13 cellular contexts compared by ENCODE assay signal in genomic region chr2:47301277-47301618, GRCh38.
DNase-seq lines count a peak whose midpoint lies in the region; ATAC-seq lines count a peak whose summit lies in the region.
"Had no signal": no experiment of that assay in that cellular context is flagged by ENCODE, and none has a peak within 500 bp of the region (broad histone marks: within the 10 kb centered on the region; RNA-seq: fewer than 3 reads in every experiment).

No MANE protein-coding gene starts in this region.

- no peak overlapping the region for H2BK5ac ChIP-seq in mesenchymal stem cell (ENCODE audit: low read depth, low read length, poor library complexity, severe bottlenecking)

- peak overlapping the region in 1 of 2 experiments; percentile 37 for H3K18ac ChIP-seq in mesenchymal stem cell (ENCODE audit: low read depth in 1 of 2, low read length in 2 of 2)

- peak overlapping the region in 1 of 2 experiments; percentile 66 for H3K14ac ChIP-seq in mesenchymal stem cell (ENCODE audit: low read length in 2 of 2)

- ATAC-seq in GM18508 (IDR thresholded peaks at IDR 0.05; ENCODE audit: insufficient read depth, unreplicated experiment) (peak; percentile 54), GM21515 (IDR thresholded peaks at IDR 0.05; ENCODE audit: unreplicated experiment) (peak; percentile 52), HG03159 (IDR thresholded peaks at IDR 0.05; ENCODE audit: unreplicated experiment) (peak; percentile 79)
- no peak for ATAC-seq in activated T-cell treated with anti-CD3 and anti-CD28 coated beads, Interleukin-2, amount 50 U/mL, for 4 hours

- no peak overlapping the region for H2BK15ac ChIP-seq in mesenchymal stem cell (ENCODE audit: low read depth, poor library complexity, severe bottlenecking)

- peak overlapping the region; percentile 27 for H2AK5ac ChIP-seq in mesenchymal stem cell (ENCODE audit: low read length, severe bottlenecking)

- H3K36me3 ChIP-seq in mesenchymal stem cell (ENCODE audit: control insufficient read depth in 1 of 2, insufficient read depth in 2 of 2, low read depth in 1 of 2, low read length in 2 of 2) = no peaks in the 10 kb centered on the region

- H3K4me1 Mint-ChIP-seq in activated T-cell treated with anti-CD3 and anti-CD28 coated beads, Interleukin-2, amount 50 U/mL, for 4 hours (ENCODE audit: low read depth) = peaks cover 8% of the 10 kb centered on the region

- no peak overlapping the region for H4K91ac ChIP-seq in mesenchymal stem cell (ENCODE audit: low read length)

- H3K9me3 ChIP-seq in mesenchymal stem cell (ENCODE audit: control insufficient read depth, low read length) = no peaks in the 10 kb centered on the region

- no peak overlapping the region for H3K4me2 ChIP-seq in mesenchymal stem cell (ENCODE audit: low read length, poor library complexity, severe bottlenecking)

- no peak overlapping the region for H3K9ac ChIP-seq in mesenchymal stem cell (ENCODE audit: low read length)

- H2AFZ ChIP-seq in mesenchymal stem cell (ENCODE audit: low read depth, low read length) = no peak overlapping the region

- H2BK12ac ChIP-seq in mesenchymal stem cell (ENCODE audit: low read length in 2 of 2) = peak overlapping the region in 1 of 2 experiments; percentile 11

- no peak overlapping the region for H3K27ac ChIP-seq in mesenchymal stem cell (ENCODE audit: low read length, poor library complexity, severe bottlenecking)

- H3K4me3 Mint-ChIP-seq in activated T-cell treated with anti-CD3 and anti-CD28 coated beads, Interleukin-2, amount 50 U/mL, for 4 hours = no peak overlapping the region
- H3K4me3 Mint-ChIP-seq: effector memory CD8-positive, alpha-beta T cell had no signal

- no peaks in the 10 kb centered on the region for H3K9me3 Mint-ChIP-seq in activated T-cell treated with anti-CD3 and anti-CD28 coated beads, Interleukin-2, amount 50 U/mL, for 4 hours
- H3K9me3 Mint-ChIP-seq: effector memory CD8-positive, alpha-beta T cell had no signal

- peaks cover 13% of the 10 kb centered on the region for H3K27me3 Mint-ChIP-seq in activated T-cell treated with anti-CD3 and anti-CD28 coated beads, Interleukin-2, amount 50 U/mL, for 4 hours (ENCODE audit: low read depth)

- no peak overlapping the region for H4K8ac ChIP-seq in mesenchymal stem cell (ENCODE audit: low read length)

- peak overlapping the region in 1 of 2 experiments; percentile 26 for H3K4ac ChIP-seq in mesenchymal stem cell (ENCODE audit: low read depth in 1 of 2, low read length in 2 of 2)

- no peaks in the 10 kb centered on the region for H3K79me1 ChIP-seq in mesenchymal stem cell (replicated peaks; ENCODE audit: low read length, poor library complexity, severe bottlenecking)

- no peak overlapping the region for H2BK120ac ChIP-seq in mesenchymal stem cell (ENCODE audit: low read depth, low read length)

- no peak overlapping the region for H3K4me3 ChIP-seq in mesenchymal stem cell (ENCODE audit: insufficient read depth in 1 of 2, low read depth in 1 of 2, low read length in 2 of 2)

- DNase-seq in mesenchymal stem cell (no peak), HuH-7 (ENCODE audit: low spot score) (no peak), NCI-H1436 (lab: John Stamatoyannopoulos, UW) (no peak), NCI-H446 treated with DMSO at 0.1 percent for 48 hours (lab: John Stamatoyannopoulos, UW) (no peak)
- DNase-seq in activated T-cell treated with anti-CD3 and anti-CD28 coated beads, Interleukin-2, amount 50 U/mL, for 4 hours = no peak
- DNase-seq: CD4-positive, alpha-beta memory T cell; effector memory CD8-positive, alpha-beta T cell; hippocampal formation; stimulated activated CD4-positive, alpha-beta T cell treated with anti-CD3 and anti-CD28 coated beads, Interleukin-4, amount 100 ng/mL, for 24 hours; trophoblast cell had no signal

- H3K36me3 Mint-ChIP-seq in activated T-cell treated with anti-CD3 and anti-CD28 coated beads, Interleukin-2, amount 50 U/mL, for 4 hours (ENCODE audit: insufficient read depth) = no peaks in the 10 kb centered on the region
- H3K36me3 Mint-ChIP-seq: CD4-positive, alpha-beta memory T cell had no signal

- H3K27me3 ChIP-seq in mesenchymal stem cell (ENCODE audit: control insufficient read depth in 1 of 2, insufficient read depth in 1 of 2, low read length in 2 of 2) = peaks cover 0 to 7% of the 10 kb centered on the region in 2 experiments

- WGBS in mesenchymal stem cell = 77% methylated on average over 3 of the region's 3 CpGs

- no peak overlapping the region for H3K23ac ChIP-seq in mesenchymal stem cell (ENCODE audit: low read length in 2 of 2)

- H3K4me1 ChIP-seq in mesenchymal stem cell (ENCODE audit: control insufficient read depth, insufficient read depth, low read depth, low read length) = peaks cover 3% of the 10 kb centered on the region

Comparison
In these comparisons a context has a peak if more than half of its experiments do, and no peak if none do; other contexts are left out.
1. ATAC-seq: peak in GM18508 (single experiment), GM21515 (single experiment) and HG03159 (single experiment); none in activated T-cell treated with anti-CD3 and anti-CD28 coated beads, Interleukin-2, amount 50 U/mL, for 4 hours (0 of 2).